Comparison of ENCODE assay signal across 14 cellular contexts in genomic region chr9:71743217-71743705, GRCh38. TPM values are rescaled to one million over a fixed set of nuclear protein-coding genes. Genes with fewer than 3 reads are reported as not detected.
DNase-seq lines count a peak whose midpoint lies in the region; ATAC-seq and TF ChIP-seq lines count a peak whose summit lies in the region.
"Had no signal": no experiment of that assay in that cellular context is flagged by ENCODE, and none has a peak within 500 bp of the region (broad histone marks: within the 10 kb centered on the region; RNA-seq: fewer than 3 reads in every experiment).

No MANE protein-coding gene starts in this region.

- H3K9me3 Mint-ChIP-seq in WTC11 = no peaks in the 10 kb centered on the region
- H3K9me3 Mint-ChIP-seq: activated T-cell treated with anti-CD3 and anti-CD28 coated beads, Interleukin-2, amount 50 U/mL, for 4 hours had no signal

- CTCF ChIA-PET in WTC11 (lab: Charles Lee) = no interaction called here

- DNase-seq in Daoy (ENCODE audit: low read depth) (peak; percentile 68), WTC11 (ENCODE audit: low spot score) (no peak), fibroblast of lung (ENCODE audit: low read depth in 2 of 2) (peak; percentile 79 to 91), NCI-H1105 treated with DMSO at 0.1 percent for 48 hours (lab: John Stamatoyannopoulos, UW) (no peak), NCI-H446 (lab: John Stamatoyannopoulos, UW) (no peak), T1000 (lab: John Stamatoyannopoulos, UW) (no peak)
- DNase-seq: activated T-cell treated with anti-CD3 and anti-CD28 coated beads, Interleukin-2, amount 50 U/mL, for 4 hours; amygdala; left ventricle myocardium inferior; nucleus accumbens; SW 1271; upper lobe of right lung had no signal

- H3K4me2 ChIP-seq in fibroblast of lung (ENCODE audit: extremely low read depth, insufficient read depth, low read length) = no peak overlapping the region
- H3K4me2 ChIP-seq in parathyroid adenoma (ENCODE audit: low read length) = peak overlapping the region; percentile 22

- peaks cover 46% of the 10 kb centered on the region for H3K4me1 Mint-ChIP-seq in WTC11

- H3K4me1 ChIP-seq in fibroblast of lung (ENCODE audit: control insufficient read depth, extremely low read depth, insufficient read depth, low read length) (peaks cover 7% of the 10 kb centered on the region), parathyroid adenoma (peaks cover 7% of the 10 kb centered on the region)

- no peaks in the 10 kb centered on the region for H3K79me2 ChIP-seq in fibroblast of lung (ENCODE audit: control insufficient read depth, insufficient read depth, low read length)
- peaks cover 6% of the 10 kb centered on the region for H3K79me2 ChIP-seq in parathyroid adenoma

- H3K36me3 ChIP-seq in fibroblast of lung (ENCODE audit: control insufficient read depth, insufficient read depth, low read length) (peaks cover 6% of the 10 kb centered on the region), parathyroid adenoma (ENCODE audit: control insufficient read depth, insufficient read depth, low read length) (no peaks in the 10 kb centered on the region)

- TF ChIP-seq CTCF in WTC11 (IDR thresholded peaks at IDR 0.05) (no peak), fibroblast of lung (conservative IDR thresholded peaks at IDR 0.05 in 1 of 2, IDR thresholded peaks at IDR 0.05 in 1 of 2; ENCODE audit: low read depth in 1 of 2, low read length in 2 of 2) (no peak), parathyroid adenoma (IDR thresholded peaks at IDR 0.05) (no peak)

- H3K27ac Mint-ChIP-seq in WTC11 = peak overlapping the region; percentile 13

- H3K27me3 Mint-ChIP-seq in WTC11 (ENCODE audit: low read depth) = no peaks in the 10 kb centered on the region

- H2AFZ ChIP-seq in fibroblast of lung (ENCODE audit: low read length) (no peak overlapping the region), parathyroid adenoma (no peak overlapping the region)

- no peaks in the 10 kb centered on the region for H3K9me3 ChIP-seq in fibroblast of lung (ENCODE audit: control insufficient read depth, insufficient read depth, low read depth, low read length)
- H3K9me3 ChIP-seq in parathyroid adenoma (ENCODE audit: control insufficient read depth, low read length) = no peaks in the 10 kb centered on the region
- H3K9me3 ChIP-seq: left ventricle myocardium inferior, upper lobe of right lung had no signal

- ATAC-seq in WTC11 = no peak
- no peak for ATAC-seq in HG02571 (IDR thresholded peaks at IDR 0.05; ENCODE audit: unreplicated experiment)
- ATAC-seq: activated T-cell treated with anti-CD3 and anti-CD28 coated beads, Interleukin-2, amount 50 U/mL, for 4 hours had no signal

- H3K36me3 Mint-ChIP-seq in WTC11 = peaks cover 56% of the 10 kb centered on the region

- H3K9ac ChIP-seq in fibroblast of lung (ENCODE audit: insufficient read depth, low read length) (no peak overlapping the region), parathyroid adenoma (no peak overlapping the region)

- H4K20me1 ChIP-seq in fibroblast of lung (ENCODE audit: control insufficient read depth, extremely low read depth, insufficient read depth, low read length) = no peaks in the 10 kb centered on the region

- POLR2A ChIA-PET in WTC11 (lab: Charles Lee) = no interaction called here

- H3K4me3 Mint-ChIP-seq in WTC11 = no peak overlapping the region
- H3K4me3 Mint-ChIP-seq: activated T-cell treated with anti-CD3 and anti-CD28 coated beads, Interleukin-2, amount 50 U/mL, for 4 hours had no signal

- H3K27me3 ChIP-seq in fibroblast of lung (ENCODE audit: control insufficient read depth, insufficient read depth, low read length) (no peaks in the 10 kb centered on the region), parathyroid adenoma (ENCODE audit: control insufficient read depth, insufficient read depth, low read length) (no peaks in the 10 kb centered on the region)
- H3K27me3 ChIP-seq: upper lobe of right lung had no signal

- no peak overlapping the region for H3K27ac ChIP-seq in fibroblast of lung (ENCODE audit: insufficient read depth, low read length)
- H3K27ac ChIP-seq in parathyroid adenoma = no peak overlapping the region
- H3K27ac ChIP-seq: left ventricle myocardium inferior, upper lobe of right lung had no signal

- H3K4me3 ChIP-seq in fibroblast of lung (replicated peaks in 1 of 4; ENCODE audit: control extremely low read depth in 1 of 4, insufficient read depth in 1 of 4, low read depth in 3 of 4, low read length in 4 of 4) (no peak overlapping the region), parathyroid adenoma (ENCODE audit: low read depth, low read length) (peak overlapping the region; percentile 3)
- H3K4me3 ChIP-seq: left ventricle myocardium inferior, upper lobe of right lung had no signal

TF ChIP-seq in WTC11, 78 proteins besides CTCF, POLR2A, EP300 and RAD21:
- TF ChIP-seq SOX15 (CRISPR knock-in tag; IDR thresholded peaks at IDR 0.05) = no peak
- no peak for TF ChIP-seq PREB (CRISPR knock-in tag; IDR thresholded peaks at IDR 0.05; ENCODE audit: borderline replicate concordance)
- TF ChIP-seq TEAD4 (CRISPR knock-in tag; IDR thresholded peaks at IDR 0.05) = no peak
- no peak for TF ChIP-seq GRHL2 (CRISPR knock-in tag; IDR thresholded peaks at IDR 0.05; ENCODE audit: insufficient replicate concordance, severe bottlenecking)
- no peak for TF ChIP-seq GTF2I (CRISPR knock-in tag; conservative IDR thresholded peaks at IDR 0.05)
- no peak for TF ChIP-seq USF2 (CRISPR knock-in tag; IDR thresholded peaks at IDR 0.05)
- no peak for TF ChIP-seq E2F5 (CRISPR knock-in tag; IDR thresholded peaks at IDR 0.05)
- TF ChIP-seq PRDM15 (CRISPR knock-in tag; IDR thresholded peaks at IDR 0.05) = no peak
- TF ChIP-seq ZNF423 (CRISPR knock-in tag; IDR thresholded peaks at IDR 0.05) = no peak

RNA-seq across cellular contexts. Expression of gene CEMIP2, which starts 25.1 kb away (rescaled TPM):
- total RNA-seq in Daoy (2014; rRNA removed; shearing (Covaris generic)) = 7.5 and 21.5 TPM in 2 replicates
- total RNA-seq in WTC11 (2021) (40.5 to 43.2 TPM (median 40.6 TPM) in 3 replicates), fibroblast of lung (45.6 and 46.2 TPM in 2 replicates)
- polyA plus RNA-seq in fibroblast of lung = 35.1 and 38.7 TPM in 2 replicates
- polyA plus RNA-seq in fibroblast of lung (2012) = 21.4 and 21.8 TPM in 2 replicates
- polyA minus RNA-seq in fibroblast of lung (ENCODE audit: low replicate concordance) = 79.5 and 129 TPM in 2 replicates

Comparison
In these comparisons a context has a peak if more than half of its experiments do, and no peak if none do; other contexts are left out.
1. DNase-seq: peak in Daoy (single experiment) and fibroblast of lung (2 of 2); none in WTC11 (single experiment), NCI-H1105 treated with DMSO at 0.1 percent for 48 hours (single experiment), NCI-H446 (0 of 2) and T1000 (single experiment).